In genomic region chr10:63261496-63261895, GRCh38 we compare ENCODE assay signal across 11 cellular contexts.
DNase-seq lines count a peak whose midpoint lies in the region; FAIRE-seq and TF ChIP-seq lines count a peak whose summit lies in the region.
"Had no signal": no experiment of that assay in that cellular context is flagged by ENCODE, and none has a peak within 500 bp of the region (broad histone marks: within the 10 kb centered on the region; RNA-seq: fewer than 3 reads in every experiment).

No MANE protein-coding gene starts in this region.

- no peaks in the 10 kb centered on the region for H3K9me3 ChIP-seq in neutrophil

- peak overlapping the region; percentile 21 for H3K4me3 Mint-ChIP-seq in T-helper 2 cell treated with Interferon-gamma antibody and Interleukin-4, amounts not matched to agents 5 μg/mL and 100 μg/mL, for 36 hours

- no peaks in the 10 kb centered on the region for H3K27me3 Mint-ChIP-seq in T-helper 2 cell treated with Interferon-gamma antibody and Interleukin-4, amounts not matched to agents 5 μg/mL and 100 μg/mL, for 36 hours (ENCODE audit: low read depth)

- peak; percentile 13 for DNase-seq in GM10248 (ENCODE audit: extremely low spot score)
- DNase-seq in H54 (ENCODE audit: insufficient read length, low spot score): no peak
- no peak for DNase-seq in T-helper 2 cell treated with Interferon-gamma antibody and Interleukin-4, amounts not matched to agents 5 μg/mL and 100 μg/mL, for 36 hours (ENCODE audit: low spot score)
- DNase-seq in NCI-H524 (lab: John Stamatoyannopoulos, UW): no peak
- no peak for DNase-seq in hepatic stellate cell (ENCODE audit: low spot score)
- DNase-seq in AML-193 (lab: John Stamatoyannopoulos, UW): no peak
- no peak for DNase-seq in cerebellum (ENCODE audit: low spot score)
- DNase-seq: left colon, NCI-H2029 treated with DMSO at 0.1 percent for 48 hours, retina had no signal

- peaks cover 85 to 87% of the 10 kb centered on the region in 2 experiments for H3K4me1 ChIP-seq in neutrophil (ENCODE audit: control insufficient read depth in 1 of 2, insufficient read depth in 1 of 2, low read depth in 1 of 2, low read length in 1 of 2)

- peaks cover 23% of the 10 kb centered on the region for H3K36me3 ChIP-seq in neutrophil

- POLR2A ChIA-PET in GM10248 (lab: Yijun Ruan, JAX): no interaction called here

- peaks cover 43% of the 10 kb centered on the region for H3K36me3 Mint-ChIP-seq in T-helper 2 cell treated with Interferon-gamma antibody and Interleukin-4, amounts not matched to agents 5 μg/mL and 100 μg/mL, for 36 hours (ENCODE audit: low read depth)

- peak overlapping the region; percentile 54 to 62 for H3K4me3 ChIP-seq in neutrophil (ENCODE audit: low read depth in 1 of 2, low read length in 1 of 2)

- peaks cover 49% of the 10 kb centered on the region for H3K4me1 Mint-ChIP-seq in T-helper 2 cell treated with Interferon-gamma antibody and Interleukin-4, amounts not matched to agents 5 μg/mL and 100 μg/mL, for 36 hours (ENCODE audit: low read depth)

- CTCF ChIA-PET in GM10248 (lab: Yijun Ruan, JAX): interaction anchor here (0.6 to 1.5 kb wide), 5 partner anchors 12 to 459 kb away, joined by 3 to 4 read pairs (median 3); no protein-coding TSS in a partner anchor

- no peak for TF ChIP-seq POLR2A in H54 (IDR thresholded peaks at IDR 0.05; ENCODE audit: low read depth, low read length)

- no peaks in the 10 kb centered on the region for H3K27me3 ChIP-seq in neutrophil

- no peaks in the 10 kb centered on the region for H3K9me3 Mint-ChIP-seq in T-helper 2 cell treated with Interferon-gamma antibody and Interleukin-4, amounts not matched to agents 5 μg/mL and 100 μg/mL, for 36 hours

- TF ChIP-seq CTCF in GM10248 (IDR thresholded peaks at IDR 0.05; ENCODE audit: control extremely low read depth, extremely low read depth, low read depth, missing control alignments) (no peak), neutrophil (IDR thresholded peaks at IDR 0.05) (no peak)

- FAIRE-seq in H54 (lab: Jason Lieb, UNC): peak; percentile 77

- H3K27ac ChIP-seq in neutrophil: peak overlapping the region; percentile 84

- peak overlapping the region; percentile 41 for H3K27ac Mint-ChIP-seq in T-helper 2 cell treated with Interferon-gamma antibody and Interleukin-4, amounts not matched to agents 5 μg/mL and 100 μg/mL, for 36 hours
